In genomic region chr20:59822291-59823029, GRCh38 we compare ENCODE assay signal across 30 cellular contexts.
A peak's percentile ranks its signal among the peaks of the same experiment; 100 is the strongest.
DNase-seq lines count a peak whose midpoint lies in the region; ATAC-seq and TF ChIP-seq lines count a peak whose summit lies in the region.
"Had no signal": no experiment of that assay in that cellular context is flagged by ENCODE, and none has a peak within 500 bp of the region (broad histone marks: within the 10 kb centered on the region; RNA-seq: fewer than 3 reads in every experiment).

No MANE protein-coding gene starts in this region.

- H3K4me1 ChIP-seq in right cardiac atrium (ENCODE audit: control insufficient read depth, insufficient read depth, low read length) (peaks cover 2% of the 10 kb centered on the region), colonic mucosa (no peaks in the 10 kb centered on the region), foreskin keratinocyte (peaks cover 22% of the 10 kb centered on the region)
- H3K4me1 ChIP-seq: gastrocnemius medialis, thyroid gland had no signal

- H3K36me3 ChIP-seq in colonic mucosa, result no peaks in the 10 kb centered on the region
- H3K36me3 ChIP-seq: cardiac muscle cell, gastrocnemius medialis, pancreas, thyroid gland had no signal

- H3K27me3 ChIP-seq in right cardiac atrium (ENCODE audit: control insufficient read depth, insufficient read depth) (no peaks in the 10 kb centered on the region), colonic mucosa (no peaks in the 10 kb centered on the region), foreskin keratinocyte (no peaks in the 10 kb centered on the region)
- H3K27me3 ChIP-seq: cardiac muscle cell, gastrocnemius medialis, pancreas, thyroid gland had no signal

- no peak for TF ChIP-seq CTCF in colonic mucosa (IDR thresholded peaks at IDR 0.05)
- TF ChIP-seq CTCF in foreskin keratinocyte (conservative IDR thresholded peaks at IDR 0.05), result no peak

- intact Hi-C loops in cardiac septum (cut with DNase I) (no loop called here), right cardiac atrium (cut with DNase I) (no loop called here), colonic mucosa (cut with DNase I) (no loop called here)

- H3K27ac ChIP-seq in right cardiac atrium (ENCODE audit: low read length) (no peak overlapping the region), colonic mucosa (no peak overlapping the region), foreskin keratinocyte (no peak overlapping the region)
- H3K27ac ChIP-seq: cardiac muscle cell, gastrocnemius medialis, pancreas, thyroid gland had no signal

- WGBS in right cardiac atrium, result 83% methylated on average over 21 of the region's 21 CpGs

- H3K9me3 ChIP-seq in right cardiac atrium (ENCODE audit: control insufficient read depth, low read length) (no peaks in the 10 kb centered on the region), colonic mucosa (no peaks in the 10 kb centered on the region)
- H3K9me3 ChIP-seq: gastrocnemius medialis, pancreas, thyroid gland had no signal

- H3K9ac ChIP-seq in colonic mucosa (ENCODE audit: low read depth in 2 of 2, low read length in 2 of 2), result no peak overlapping the region

- peak; percentile 68 for DNase-seq in cardiac septum (ENCODE audit: low spot score)
- DNase-seq in right cardiac atrium, result no peak
- peak; percentile 18 for DNase-seq in colonic mucosa
- DNase-seq in mucosa of gallbladder (ENCODE audit: low spot score), result peak; percentile 8
- DNase-seq in COLO829 (ENCODE audit: low spot score), result no peak
- no peak for DNase-seq in foreskin keratinocyte
- DNase-seq: activated CD4-positive, CD25-positive, alpha-beta regulatory T cell treated with anti-CD3 and anti-CD28 coated beads, Interleukin-2, amount 50 U/mL, for 72 hours; activated gamma-delta T cell; activated T-cell treated with anti-CD3 and anti-CD28 coated beads, Interleukin-2, amount 50 U/mL, for 24 hours; CD8-positive, alpha-beta memory T cell; dermis blood vessel endothelial cell; DMS153; gastrocnemius medialis; Karpas-422; left cardiac atrium; mammary epithelial cell; NCI-H1417; NCI-H2029; NCI-H526; nephron progenitor cell; NK-92 treated with Interleukin-12 subunit alpha and Interleukin-12 subunit beta, amount 100 ng/mL, for 24 hours; PC-3; retina; stimulated activated CD4-positive, alpha-beta T cell treated with anti-CD3 and anti-CD28 coated beads, Interleukin-1b, Interleukin-23, amount 100 ng/mL, for 48 hours; thyroid gland had no signal

- ATAC-seq in right cardiac atrium, result no peak
- ATAC-seq in HG03521 (IDR thresholded peaks at IDR 0.05; ENCODE audit: unreplicated experiment), result no peak
- no peak for ATAC-seq in foreskin keratinocyte
- ATAC-seq: gastrocnemius medialis, HepG2, left cardiac atrium, pancreas, PC-3 had no signal

- H3K4me3 ChIP-seq in right cardiac atrium (ENCODE audit: low read length) (no peak overlapping the region), colonic mucosa (no peak overlapping the region)
- H3K4me3 ChIP-seq: cardiac muscle cell, gastrocnemius medialis, pancreas, smooth muscle cell, thyroid gland had no signal

Comparison
In these comparisons a context has a peak if more than half of its experiments do, and no peak if none do; other contexts are left out.
1. DNase-seq: peak in cardiac septum (single experiment), colonic mucosa (single experiment) and mucosa of gallbladder (single experiment); none in right cardiac atrium (0 of 3), COLO829 (single experiment) and foreskin keratinocyte (0 of 2).